ENCODE assay signal across 17 cellular contexts in the genomic region with DNA sequence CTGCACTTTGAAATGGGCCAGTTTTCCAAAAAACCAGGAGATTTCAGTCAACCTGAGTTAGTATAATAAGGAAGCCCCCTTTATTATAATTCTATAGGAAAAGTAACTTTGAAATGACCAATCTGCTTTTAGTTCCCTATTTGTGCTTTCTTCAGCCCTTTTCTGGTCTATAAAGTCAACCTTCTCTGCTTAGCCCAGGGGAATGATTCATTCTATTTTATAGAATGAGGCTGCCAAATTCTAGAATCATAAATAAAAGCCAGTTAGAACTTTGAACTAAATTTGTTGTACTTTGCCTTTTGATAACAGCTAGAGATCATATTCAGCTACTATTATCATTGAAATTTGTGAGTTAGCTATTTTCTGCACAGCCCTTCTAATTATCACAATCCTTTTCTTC. TPM values are rescaled to one million over a fixed set of nuclear protein-coding genes. Genes with fewer than 3 reads are reported as not detected.
DNase-seq lines count a peak whose midpoint lies in the region; FAIRE-seq and TF ChIP-seq lines count a peak whose summit lies in the region.
"Had no signal": no experiment of that assay in that cellular context is flagged by ENCODE, and none has a peak within 500 bp of the region (broad histone marks: within the 10 kb centered on the region; RNA-seq: fewer than 3 reads in every experiment).

No MANE protein-coding gene starts in this region.

- H2AFZ ChIP-seq in endothelial cell of umbilical vein (ENCODE audit: low read depth, low read length): no peak overlapping the region
- H2AFZ ChIP-seq in osteoblast (ENCODE audit: low read length): no peak overlapping the region
- H2AFZ ChIP-seq: PC-9 had no signal

- no peaks in the 10 kb centered on the region for H3K9me3 Mint-ChIP-seq in chondrocyte (ENCODE audit: low read depth)

- CTCF ChIA-PET in endothelial cell of umbilical vein (lab: Charles Lee): interaction anchor here (1.7 to 6.5 kb wide), 2 partner anchors 10 to 12 kb away, joined by 4 to 38 read pairs; no protein-coding TSS in a partner anchor

- H3K9me1 ChIP-seq in endothelial cell of umbilical vein (replicated peaks; ENCODE audit: control insufficient read depth, extremely low read depth, insufficient read depth, low read length): no peaks in the 10 kb centered on the region

- H3K9me3 ChIP-seq in endothelial cell of umbilical vein (replicated peaks; ENCODE audit: control insufficient read depth, insufficient read depth, low read length) (no peaks in the 10 kb centered on the region), osteoblast (ENCODE audit: low read depth, low read length) (no peaks in the 10 kb centered on the region), vagina (no peaks in the 10 kb centered on the region)

- H3K36me3 Mint-ChIP-seq in chondrocyte (ENCODE audit: low read depth): peaks cover 2% of the 10 kb centered on the region

- H3K36me3 ChIP-seq in endothelial cell of umbilical vein (ENCODE audit: control insufficient read depth in 2 of 2, extremely low read depth in 1 of 2, insufficient read depth in 2 of 2, low read length in 2 of 2): peaks cover 0 to 2% of the 10 kb centered on the region in 2 experiments
- peaks cover 10% of the 10 kb centered on the region for H3K36me3 ChIP-seq in osteoblast (ENCODE audit: insufficient read depth, low read length)
- H3K36me3 ChIP-seq in vagina: no peaks in the 10 kb centered on the region

- dilution Hi-C loops in endothelial cell of umbilical vein (cut with MboI; ENCODE audit: extremely low pct_ligation_motif_present, low sequenced_read_pairs): no loop called here

- POLR2A ChIA-PET in endothelial cell of umbilical vein (lab: Charles Lee): no interaction called here

- intact Hi-C loops in endothelial cell of umbilical vein (cut with micrococcal nuclease): no loop called here
- intact Hi-C loops in vagina (cut with DNase I): no loop called here

- H4K20me1 ChIP-seq in endothelial cell of umbilical vein (replicated peaks; ENCODE audit: control insufficient read depth, extremely low read depth, insufficient read depth, low read length) (no peaks in the 10 kb centered on the region), osteoblast (ENCODE audit: insufficient read depth, low read length) (no peaks in the 10 kb centered on the region)

- H3K4me3 Mint-ChIP-seq in chondrocyte (ENCODE audit: unreplicated experiment): no peak overlapping the region

- H3K27ac ChIP-seq in endothelial cell of umbilical vein (ENCODE audit: insufficient read depth, low read depth, low read length): no peak overlapping the region
- peak overlapping the region; percentile 21 for H3K27ac ChIP-seq in osteoblast (ENCODE audit: low read depth, low read length)
- no peak overlapping the region for H3K27ac ChIP-seq in vagina
- H3K27ac ChIP-seq: PC-9 had no signal

- no peak overlapping the region for H3K27ac Mint-ChIP-seq in chondrocyte (ENCODE audit: unreplicated experiment)

- DNase-seq in EH (ENCODE audit: low read depth): peak; percentile 33
- peak; percentile 46 for DNase-seq in M059J (ENCODE audit: low read depth)
- DNase-seq in endothelial cell of umbilical vein (ENCODE audit: low read depth, low spot score): peak; percentile 33
- no peak for DNase-seq in osteoblast (ENCODE audit: insufficient read length, low spot score, missing footprints)
- no peak for DNase-seq in chondrocyte (ENCODE audit: low spot score)
- DNase-seq in effector CD4-positive, alpha-beta T cell: no peak
- no peak for DNase-seq in vagina (ENCODE audit: extremely low spot score in 2 of 2)
- DNase-seq in NCI-H2171 treated with DMSO at 0.1 percent for 48 hours (lab: John Stamatoyannopoulos, UW): no peak
- DNase-seq: Karpas-422; NCI-H1436; NCI-H2081; NCI-H345; NCI-H69; NK-92 treated with Interleukin-12 subunit alpha and Interleukin-12 subunit beta, amount 100 ng/mL, for 24 hours; PC-9 had no signal

- FAIRE-seq in endothelial cell of umbilical vein (lab: Jason Lieb, UNC): no peak
- FAIRE-seq: H54 had no signal

- no peak overlapping the region for H3K9ac ChIP-seq in endothelial cell of umbilical vein (replicated peaks; ENCODE audit: extremely low read depth, insufficient read depth, low read length)

- peaks cover 13% of the 10 kb centered on the region for H3K4me1 ChIP-seq in endothelial cell of umbilical vein (ENCODE audit: control insufficient read depth, extremely low read depth, insufficient read depth, low read length)
- peaks cover 14% of the 10 kb centered on the region for H3K4me1 ChIP-seq in osteoblast (ENCODE audit: insufficient read depth, low read length)
- peaks cover 12% of the 10 kb centered on the region for H3K4me1 ChIP-seq in vagina

- TF ChIP-seq CTCF in endothelial cell of umbilical vein (IDR thresholded peaks at IDR 0.05; ENCODE audit: extremely low read depth in 1 of 2, insufficient read depth in 1 of 2, low read depth in 1 of 2, low read length in 2 of 2) (no peak), osteoblast (IDR thresholded peaks at IDR 0.05; ENCODE audit: extremely low read depth, low read depth, low read length) (no peak), chondrocyte (IDR thresholded peaks at IDR 0.05) (no peak), vagina (IDR thresholded peaks at IDR 0.05) (no peak)

- H3K27me3 ChIP-seq in endothelial cell of umbilical vein (ENCODE audit: control insufficient read depth in 2 of 2, insufficient read depth in 2 of 2, low read length in 2 of 2) (no peaks in the 10 kb centered on the region), osteoblast (ENCODE audit: insufficient read depth, low read length) (no peaks in the 10 kb centered on the region), vagina (no peaks in the 10 kb centered on the region)

- H3K4me1 Mint-ChIP-seq in chondrocyte (ENCODE audit: low read depth): peaks cover 4% of the 10 kb centered on the region

- no peak overlapping the region for H3K4me3 ChIP-seq in endothelial cell of umbilical vein (replicated peaks in 1 of 3; ENCODE audit: insufficient read depth in 1 of 3, low read depth in 1 of 3, low read length in 3 of 3)
- no peak overlapping the region for H3K4me3 ChIP-seq in osteoblast (ENCODE audit: insufficient read depth, low read length)
- no peak overlapping the region for H3K4me3 ChIP-seq in vagina
- H3K4me3 ChIP-seq: PC-9 had no signal

- no TSS peak for BruUV-seq in endothelial cell of umbilical vein (replicated peaks; lab: Mats Ljungman, UMichigan)

- H3K4me2 ChIP-seq in endothelial cell of umbilical vein (ENCODE audit: insufficient read depth, low read length) (no peak overlapping the region), osteoblast (ENCODE audit: insufficient read depth, low read length) (peak overlapping the region; percentile 19)
- H3K4me2 ChIP-seq: PC-9 had no signal

- TF ChIP-seq POLR2A in endothelial cell of umbilical vein (IDR thresholded peaks at IDR 0.05; ENCODE audit: low read depth, low read length): no peak
- no peak for TF ChIP-seq POLR2A in vagina (IDR thresholded peaks at IDR 0.05)

- H3K27me3 Mint-ChIP-seq in chondrocyte (ENCODE audit: low read depth): no peaks in the 10 kb centered on the region

- H3K79me2 ChIP-seq in endothelial cell of umbilical vein (ENCODE audit: control insufficient read depth, insufficient read depth, low read length) (no peaks in the 10 kb centered on the region), osteoblast (ENCODE audit: insufficient read depth, low read length) (no peaks in the 10 kb centered on the region)

TF ChIP-seq in endothelial cell of umbilical vein, 7 proteins besides CTCF, POLR2A, EP300 and RAD21 (continues in another document):
- TF ChIP-seq MAX (IDR thresholded peaks at IDR 0.05; ENCODE audit: insufficient read depth, insufficient read length) (no peak), POLR2AphosphoS5 (IDR thresholded peaks at IDR 0.05; ENCODE audit: insufficient read depth, low read depth, low read length) (no peak)

RNA-seq across cellular contexts. Expression of gene CIP2A, which starts 24.7 kb away (rescaled TPM):
- total RNA-seq in M059J (2014; rRNA removed; shearing (Covaris generic)): 40.5 and 61.4 TPM in 2 replicates
- total RNA-seq in endothelial cell of umbilical vein (28.7 and 33.7 TPM in 2 replicates), osteoblast (6.9 and 8.3 TPM in 2 replicates), chondrocyte (5.7 to 9.4 TPM (median 5.8 TPM) in 3 replicates), vagina (6.9 TPM)
- polyA plus RNA-seq in endothelial cell of umbilical vein: 6.2 and 9.4 TPM in 2 replicates
- polyA plus RNA-seq in endothelial cell of umbilical vein (2011; cell fraction: cytosol; rRNA removed): 11.6 and 11.9 TPM in 2 replicates
- 24.6 and 29.6 TPM in 2 replicates for polyA plus RNA-seq in endothelial cell of umbilical vein (2011; cell fraction: nucleus; rRNA removed)
- 9.1 and 24.1 TPM in 2 replicates for polyA plus RNA-seq in endothelial cell of umbilical vein (2012)
- polyA minus RNA-seq in endothelial cell of umbilical vein: 41.9 and 58.0 TPM in 2 replicates
- polyA minus RNA-seq in endothelial cell of umbilical vein (2011; cell fraction: cytosol; rRNA and poly(A)+ RNA removed): 13.5 TPM
- polyA minus RNA-seq in endothelial cell of umbilical vein (2011; cell fraction: nucleus; rRNA and poly(A)+ RNA removed): 50.3 and 93.8 TPM in 2 replicates

RNA-seq across cellular contexts. Expression of gene DZIP3, which starts 25.0 kb away (rescaled TPM):
- 9.1 and 14.6 TPM in 2 replicates for total RNA-seq in M059J (2014; rRNA removed; shearing (Covaris generic))
- total RNA-seq in endothelial cell of umbilical vein (6.5 and 7.1 TPM in 2 replicates), osteoblast (12.3 and 12.4 TPM in 2 replicates), chondrocyte (8.5 to 11.0 TPM (median 9.5 TPM) in 3 replicates), vagina (7.4 TPM)
- polyA plus RNA-seq in endothelial cell of umbilical vein: 1.6 and 1.9 TPM in 2 replicates
- polyA plus RNA-seq in endothelial cell of umbilical vein (2011; cell fraction: cytosol; rRNA removed): 2.3 and 2.5 TPM in 2 replicates
- 9.3 and 11.8 TPM in 2 replicates for polyA plus RNA-seq in endothelial cell of umbilical vein (2011; cell fraction: nucleus; rRNA removed)
- 3.2 and 4.6 TPM in 2 replicates for polyA plus RNA-seq in endothelial cell of umbilical vein (2012)
- 2.9 and 5.3 TPM in 2 replicates for polyA minus RNA-seq in endothelial cell of umbilical vein
- polyA minus RNA-seq in endothelial cell of umbilical vein (2011; cell fraction: cytosol; rRNA and poly(A)+ RNA removed): 1.1 TPM
- polyA minus RNA-seq in endothelial cell of umbilical vein (2011; cell fraction: nucleus; rRNA and poly(A)+ RNA removed): 6.2 and 10.8 TPM in 2 replicates

RNA-seq across cellular contexts. Expression of gene MYH15, which starts 54.2 kb away (rescaled TPM):
- total RNA-seq in M059J (2014; rRNA removed; shearing (Covaris generic)): 0.05 and 0.44 TPM in 2 replicates
- total RNA-seq in endothelial cell of umbilical vein: 0.14 and 0.27 TPM in 2 replicates
- not detected in 2 replicates for polyA plus RNA-seq in endothelial cell of umbilical vein
- polyA plus RNA-seq in endothelial cell of umbilical vein (2011; cell fraction: cytosol; rRNA removed): 0.01 and 0.03 TPM in 2 replicates
- polyA plus RNA-seq in endothelial cell of umbilical vein (2011; cell fraction: nucleus; rRNA removed): 0.14 and 0.26 TPM in 2 replicates
- polyA plus RNA-seq in endothelial cell of umbilical vein (2012): 0.15 and 0.28 TPM in 2 replicates
- polyA minus RNA-seq in endothelial cell of umbilical vein: not detected in 2 replicates
- polyA minus RNA-seq in endothelial cell of umbilical vein (2011; cell fraction: cytosol; rRNA and poly(A)+ RNA removed): not detected
- polyA minus RNA-seq in endothelial cell of umbilical vein (2011; cell fraction: nucleus; rRNA and poly(A)+ RNA removed): 0.14 and 0.24 TPM in 2 replicates
- total RNA-seq in osteoblast: 0.36 and 0.59 TPM in 2 replicates
- total RNA-seq in chondrocyte: 0.05 to 0.17 TPM (median 0.05 TPM) in 3 replicates
- total RNA-seq in vagina: not detected
- total RNA-seq: SK-MEL-5 had no signal

Comparison
In these comparisons a context has a peak if more than half of its experiments do, and no peak if none do; other contexts are left out.
1. DNase-seq: peak in EH (single experiment), M059J (single experiment) and endothelial cell of umbilical vein (single experiment); none in osteoblast (single experiment), chondrocyte (single experiment), effector CD4-positive, alpha-beta T cell (single experiment), vagina (0 of 2) and NCI-H2171 treated with DMSO at 0.1 percent for 48 hours (single experiment).